ENCODE assay signal across 2 cellular contexts in the genomic region with DNA sequence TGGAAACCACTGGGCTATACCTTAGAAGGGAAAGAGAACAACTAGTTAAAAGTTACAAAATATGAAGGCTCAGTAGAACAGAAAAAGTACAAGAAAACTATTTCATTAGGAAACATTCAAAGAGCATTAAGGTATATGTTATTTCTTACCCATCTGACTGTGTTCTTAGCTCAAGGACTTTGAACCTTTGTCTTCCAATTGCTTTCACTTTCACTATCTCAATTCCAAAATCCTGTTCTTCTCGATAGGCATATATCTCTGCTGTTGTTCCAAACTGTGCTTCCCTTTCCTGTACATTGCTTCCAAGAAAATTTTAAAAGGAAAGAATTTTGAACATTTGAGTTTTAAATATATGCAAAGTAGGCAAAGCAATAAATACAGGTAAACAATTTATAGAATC.
TF ChIP-seq lines count a peak whose summit lies in the region.

No MANE protein-coding gene starts in this region.

TF ChIP-seq in GM12878, 131 proteins besides CTCF, POLR2A, EP300 and RAD21:
- TF ChIP-seq NFXL1 (IDR thresholded peaks at IDR 0.05; ENCODE audit: borderline replicate concordance) (no peak), NR2F1 (conservative IDR thresholded peaks at IDR 0.05) (no peak), ZBED1 (IDR thresholded peaks at IDR 0.05; ENCODE audit: borderline replicate concordance) (no peak)
- TF ChIP-seq, protein P1, sequence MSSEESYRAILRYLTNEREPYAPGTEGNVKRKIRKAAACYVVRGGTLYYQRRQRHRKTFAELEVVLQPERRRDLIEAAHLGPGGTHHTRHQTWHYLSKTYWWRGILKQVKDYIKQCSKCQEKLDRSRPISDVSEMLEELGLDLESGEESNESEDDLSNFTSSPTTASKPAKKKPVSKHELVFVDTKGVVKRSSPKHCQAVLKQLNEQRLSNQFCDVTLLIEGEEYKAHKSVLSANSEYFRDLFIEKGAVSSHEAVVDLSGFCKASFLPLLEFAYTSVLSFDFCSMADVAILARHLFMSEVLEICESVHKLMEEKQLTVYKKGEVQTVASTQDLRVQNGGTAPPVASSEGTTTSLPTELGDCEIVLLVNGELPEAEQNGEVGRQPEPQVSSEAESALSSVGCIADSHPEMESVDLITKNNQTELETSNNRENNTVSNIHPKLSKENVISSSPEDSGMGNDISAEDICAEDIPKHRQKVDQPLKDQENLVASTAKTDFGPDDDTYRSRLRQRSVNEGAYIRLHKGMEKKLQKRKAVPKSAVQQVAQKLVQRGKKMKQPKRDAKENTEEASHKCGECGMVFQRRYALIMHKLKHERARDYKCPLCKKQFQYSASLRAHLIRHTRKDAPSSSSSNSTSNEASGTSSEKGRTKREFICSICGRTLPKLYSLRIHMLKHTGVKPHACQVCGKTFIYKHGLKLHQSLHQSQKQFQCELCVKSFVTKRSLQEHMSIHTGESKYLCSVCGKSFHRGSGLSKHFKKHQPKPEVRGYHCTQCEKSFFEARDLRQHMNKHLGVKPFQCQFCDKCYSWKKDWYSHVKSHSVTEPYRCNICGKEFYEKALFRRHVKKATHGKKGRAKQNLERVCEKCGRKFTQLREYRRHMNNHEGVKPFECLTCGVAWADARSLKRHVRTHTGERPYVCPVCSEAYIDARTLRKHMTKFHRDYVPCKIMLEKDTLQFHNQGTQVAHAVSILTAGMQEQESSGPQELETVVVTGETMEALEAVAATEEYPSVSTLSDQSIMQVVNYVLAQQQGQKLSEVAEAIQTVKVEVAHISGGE (CRISPR knock-in tag; IDR thresholded peaks at IDR 0.05), result no peak
- TF ChIP-seq, protein P2, sequence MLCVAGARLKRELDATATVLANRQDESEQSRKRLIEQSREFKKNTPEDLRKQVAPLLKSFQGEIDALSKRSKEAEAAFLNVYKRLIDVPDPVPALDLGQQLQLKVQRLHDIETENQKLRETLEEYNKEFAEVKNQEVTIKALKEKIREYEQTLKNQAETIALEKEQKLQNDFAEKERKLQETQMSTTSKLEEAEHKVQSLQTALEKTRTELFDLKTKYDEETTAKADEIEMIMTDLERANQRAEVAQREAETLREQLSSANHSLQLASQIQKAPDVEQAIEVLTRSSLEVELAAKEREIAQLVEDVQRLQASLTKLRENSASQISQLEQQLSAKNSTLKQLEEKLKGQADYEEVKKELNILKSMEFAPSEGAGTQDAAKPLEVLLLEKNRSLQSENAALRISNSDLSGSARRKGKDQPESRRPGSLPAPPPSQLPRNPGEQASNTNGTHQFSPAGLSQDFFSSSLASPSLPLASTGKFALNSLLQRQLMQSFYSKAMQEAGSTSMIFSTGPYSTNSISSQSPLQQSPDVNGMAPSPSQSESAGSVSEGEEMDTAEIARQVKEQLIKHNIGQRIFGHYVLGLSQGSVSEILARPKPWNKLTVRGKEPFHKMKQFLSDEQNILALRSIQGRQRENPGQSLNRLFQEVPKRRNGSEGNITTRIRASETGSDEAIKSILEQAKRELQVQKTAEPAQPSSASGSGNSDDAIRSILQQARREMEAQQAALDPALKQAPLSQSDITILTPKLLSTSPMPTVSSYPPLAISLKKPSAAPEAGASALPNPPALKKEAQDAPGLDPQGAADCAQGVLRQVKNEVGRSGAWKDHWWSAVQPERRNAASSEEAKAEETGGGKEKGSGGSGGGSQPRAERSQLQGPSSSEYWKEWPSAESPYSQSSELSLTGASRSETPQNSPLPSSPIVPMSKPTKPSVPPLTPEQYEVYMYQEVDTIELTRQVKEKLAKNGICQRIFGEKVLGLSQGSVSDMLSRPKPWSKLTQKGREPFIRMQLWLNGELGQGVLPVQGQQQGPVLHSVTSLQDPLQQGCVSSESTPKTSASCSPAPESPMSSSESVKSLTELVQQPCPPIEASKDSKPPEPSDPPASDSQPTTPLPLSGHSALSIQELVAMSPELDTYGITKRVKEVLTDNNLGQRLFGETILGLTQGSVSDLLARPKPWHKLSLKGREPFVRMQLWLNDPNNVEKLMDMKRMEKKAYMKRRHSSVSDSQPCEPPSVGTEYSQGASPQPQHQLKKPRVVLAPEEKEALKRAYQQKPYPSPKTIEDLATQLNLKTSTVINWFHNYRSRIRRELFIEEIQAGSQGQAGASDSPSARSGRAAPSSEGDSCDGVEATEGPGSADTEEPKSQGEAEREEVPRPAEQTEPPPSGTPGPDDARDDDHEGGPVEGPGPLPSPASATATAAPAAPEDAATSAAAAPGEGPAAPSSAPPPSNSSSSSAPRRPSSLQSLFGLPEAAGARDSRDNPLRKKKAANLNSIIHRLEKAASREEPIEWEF (IDR thresholded peaks at IDR 0.05; ENCODE audit: insufficient replicate concordance, low read depth, low read length), result no peak
TF ChIP-seq in GM12878: peak in this region for 0.

TF ChIP-seq in SK-N-SH treated with all-trans-retinoic acid at 6 μM for 48 hours, 23 proteins besides CTCF, POLR2A, EP300 and RAD21:
- TF ChIP-seq ZC3H10 (CRISPR knock-in tag; IDR thresholded peaks at IDR 0.05), result no peak
- no peak for TF ChIP-seq GLIS3 (CRISPR knock-in tag; IDR thresholded peaks at IDR 0.05)
- no peak for TF ChIP-seq CREB5 (CRISPR knock-in tag; IDR thresholded peaks at IDR 0.05; ENCODE audit: low read depth)
- TF ChIP-seq BACH2 (CRISPR knock-in tag; IDR thresholded peaks at IDR 0.05; ENCODE audit: borderline replicate concordance), result no peak
- no peak for TF ChIP-seq PPARA (CRISPR knock-in tag; IDR thresholded peaks at IDR 0.05; ENCODE audit: borderline replicate concordance)
- no peak for TF ChIP-seq ARNTL (CRISPR knock-in tag; IDR thresholded peaks at IDR 0.05; ENCODE audit: borderline replicate concordance, low read depth)
- no peak for TF ChIP-seq ZNF8 (CRISPR knock-in tag; IDR thresholded peaks at IDR 0.05)
- no peak for TF ChIP-seq SNAI2 (CRISPR knock-in tag; IDR thresholded peaks at IDR 0.05)
- TF ChIP-seq ZNF565 (CRISPR knock-in tag; conservative IDR thresholded peaks at IDR 0.05; ENCODE audit: low read depth), result no peak
- no peak for TF ChIP-seq ZNF70 (CRISPR knock-in tag; IDR thresholded peaks at IDR 0.05)
